In genomic region chr2:227480528-227480927, GRCh38 we compare ENCODE assay signal across 10 cellular contexts. TPM values are rescaled to one million over a fixed set of nuclear protein-coding genes. Genes with fewer than 3 reads are reported as not detected.
DNase-seq lines count a peak whose midpoint lies in the region; ATAC-seq and TF ChIP-seq lines count a peak whose summit lies in the region.
"Had no signal": no experiment of that assay in that cellular context is flagged by ENCODE, and none has a peak within 500 bp of the region (broad histone marks: within the 10 kb centered on the region; RNA-seq: fewer than 3 reads in every experiment).

No MANE protein-coding gene starts in this region.

- DNase-seq in activated naive CD4-positive, alpha-beta T cell treated with anti-CD3 and anti-CD28 coated beads for 36 hours: peak; percentile 36
- no peak for DNase-seq in activated naive CD4-positive, alpha-beta T cell treated with Interleukin-2 at 50 U/mL for 16 hours
- peak; percentile 46 for DNase-seq in activated CD8-positive, alpha-beta T cell treated with anti-CD3 and anti-CD28 coated beads for 36 hours
- DNase-seq in stimulated activated naive CD8-positive, alpha-beta T cell treated with anti-CD3 and anti-CD28 coated beads, Interleukin-15, amount 100 ng/mL, for 72 hours: no peak
- DNase-seq in AG08396 (ENCODE audit: low spot score) (no peak), SW 1271 (lab: John Stamatoyannopoulos, UW) (no peak), NCI-H1436 (lab: John Stamatoyannopoulos, UW) (no peak)
- DNase-seq: mesendoderm, upper lobe of left lung had no signal

- POLR2A ChIA-PET in activated CD8-positive, alpha-beta T cell treated with anti-CD3 and anti-CD28 coated beads for 36 hours (lab: Charles Lee): interaction anchor here (2.7 kb wide), 1 partner anchor 15 kb away, joined by 15 read pairs; no protein-coding TSS in a partner anchor

- CTCF ChIA-PET in activated naive CD4-positive, alpha-beta T cell treated with anti-CD3 and anti-CD28 coated beads for 36 hours (lab: Charles Lee): interaction anchor here (0.6 to 1.9 kb wide), 12 partner anchors 9 to 285 kb away, joined by 3 to 16 read pairs (median 4); no protein-coding TSS in a partner anchor
- CTCF ChIA-PET in activated CD8-positive, alpha-beta T cell treated with anti-CD3 and anti-CD28 coated beads for 36 hours (lab: Charles Lee): interaction anchor here (0.7 to 1.9 kb wide), 13 partner anchors 13 to 285 kb away, joined by 3 to 11 read pairs (median 4); no protein-coding TSS in a partner anchor

- H3K4me1 Mint-ChIP-seq in activated naive CD4-positive, alpha-beta T cell treated with anti-CD3 and anti-CD28 coated beads for 36 hours (ENCODE audit: low read depth): peaks cover 81% of the 10 kb centered on the region
- peaks cover 72% of the 10 kb centered on the region for H3K4me1 Mint-ChIP-seq in activated CD8-positive, alpha-beta T cell treated with anti-CD3 and anti-CD28 coated beads for 36 hours (ENCODE audit: low read depth)
- peaks cover 90% of the 10 kb centered on the region for H3K4me1 Mint-ChIP-seq in stimulated activated naive CD8-positive, alpha-beta T cell treated with anti-CD3 and anti-CD28 coated beads, Interleukin-15, amount 100 ng/mL, for 72 hours

- peak overlapping the region; percentile 2 for H3K4me3 Mint-ChIP-seq in activated naive CD4-positive, alpha-beta T cell treated with anti-CD3 and anti-CD28 coated beads for 36 hours
- H3K4me3 Mint-ChIP-seq in activated CD8-positive, alpha-beta T cell treated with anti-CD3 and anti-CD28 coated beads for 36 hours: peak overlapping the region; percentile 42
- H3K4me3 Mint-ChIP-seq in stimulated activated naive CD8-positive, alpha-beta T cell treated with anti-CD3 and anti-CD28 coated beads, Interleukin-15, amount 100 ng/mL, for 72 hours: peak overlapping the region; percentile 36 to 73

- H3K27ac Mint-ChIP-seq in activated naive CD4-positive, alpha-beta T cell treated with anti-CD3 and anti-CD28 coated beads for 36 hours: peak overlapping the region; percentile 82
- H3K27ac Mint-ChIP-seq in activated CD8-positive, alpha-beta T cell treated with anti-CD3 and anti-CD28 coated beads for 36 hours: peak overlapping the region; percentile 73
- H3K27ac Mint-ChIP-seq in stimulated activated naive CD8-positive, alpha-beta T cell treated with anti-CD3 and anti-CD28 coated beads, Interleukin-15, amount 100 ng/mL, for 72 hours: peak overlapping the region in 1 of 2 donors; percentile 52

- no peaks in the 10 kb centered on the region for H3K27me3 Mint-ChIP-seq in activated naive CD4-positive, alpha-beta T cell treated with anti-CD3 and anti-CD28 coated beads for 36 hours (ENCODE audit: low read depth)
- no peaks in the 10 kb centered on the region for H3K27me3 Mint-ChIP-seq in activated CD8-positive, alpha-beta T cell treated with anti-CD3 and anti-CD28 coated beads for 36 hours
- no peaks in the 10 kb centered on the region for H3K27me3 Mint-ChIP-seq in stimulated activated naive CD8-positive, alpha-beta T cell treated with anti-CD3 and anti-CD28 coated beads, Interleukin-15, amount 100 ng/mL, for 72 hours

- intact Hi-C loops in activated naive CD4-positive, alpha-beta T cell treated with anti-CD3 and anti-CD28 coated beads for 36 hours (cut with micrococcal nuclease): loop anchor here (1.0 to 5.0 kb wide), 5 partner anchors 8 to 382 kb away; partner anchors contain the start of gene AGFG1
- intact Hi-C loops in activated CD8-positive, alpha-beta T cell treated with anti-CD3 and anti-CD28 coated beads for 36 hours (cut with micrococcal nuclease): loop anchor here (5.0 to 10.0 kb wide), 2 partner anchors 47 to 284 kb away; no protein-coding TSS in a partner anchor

- TF ChIP-seq CTCF in activated CD8-positive, alpha-beta T cell treated with anti-CD3 and anti-CD28 coated beads for 36 hours (IDR thresholded peaks at IDR 0.05): peak; percentile 2

- H3K9me3 Mint-ChIP-seq in activated naive CD4-positive, alpha-beta T cell treated with anti-CD3 and anti-CD28 coated beads for 36 hours: peaks cover 3% of the 10 kb centered on the region
- H3K9me3 Mint-ChIP-seq in activated CD8-positive, alpha-beta T cell treated with anti-CD3 and anti-CD28 coated beads for 36 hours: peaks cover under 1% of the 10 kb centered on the region
- no peaks in the 10 kb centered on the region for H3K9me3 Mint-ChIP-seq in stimulated activated naive CD8-positive, alpha-beta T cell treated with anti-CD3 and anti-CD28 coated beads, Interleukin-15, amount 100 ng/mL, for 72 hours

- peak; percentile 42 for ATAC-seq in HG02840 (IDR thresholded peaks at IDR 0.05; ENCODE audit: low FRiP score, unreplicated experiment)
- ATAC-seq in activated CD8-positive, alpha-beta T cell treated with anti-CD3 and anti-CD28 coated beads for 36 hours: peak; percentile 68
- peak; percentile 81 for ATAC-seq in stimulated activated naive CD8-positive, alpha-beta T cell treated with anti-CD3 and anti-CD28 coated beads, Interleukin-15, amount 100 ng/mL, for 72 hours

- peaks cover 21% of the 10 kb centered on the region for H3K36me3 Mint-ChIP-seq in activated naive CD4-positive, alpha-beta T cell treated with anti-CD3 and anti-CD28 coated beads for 36 hours (ENCODE audit: low read depth)
- peaks cover 27% of the 10 kb centered on the region for H3K36me3 Mint-ChIP-seq in activated CD8-positive, alpha-beta T cell treated with anti-CD3 and anti-CD28 coated beads for 36 hours (ENCODE audit: low read depth)

RNA-seq across cellular contexts. Expression of gene AGFG1, which starts 8.6 kb away (rescaled TPM):
- 100 to 1,000 TPM; 153 to 157 TPM for total RNA-seq in activated naive CD4-positive, alpha-beta T cell treated with anti-CD3 and anti-CD28 coated beads for 36 hours
- total RNA-seq in activated CD8-positive, alpha-beta T cell treated with anti-CD3 and anti-CD28 coated beads for 36 hours: 100 to 1,000 TPM; 117 to 119 TPM

Comparison
In these comparisons a context has a peak if more than half of its experiments do, and no peak if none do; other contexts are left out.
1. DNase-seq: peak in activated naive CD4-positive, alpha-beta T cell treated with anti-CD3 and anti-CD28 coated beads for 36 hours (single experiment) and activated CD8-positive, alpha-beta T cell treated with anti-CD3 and anti-CD28 coated beads for 36 hours (single experiment); none in activated naive CD4-positive, alpha-beta T cell treated with Interleukin-2 at 50 U/mL for 16 hours (single experiment), stimulated activated naive CD8-positive, alpha-beta T cell treated with anti-CD3 and anti-CD28 coated beads, Interleukin-15, amount 100 ng/mL, for 72 hours (0 of 2), AG08396 (single experiment), SW 1271 (0 of 2) and NCI-H1436 (single experiment).
2. H3K4me3 Mint-ChIP-seq: peak in every context shown above with its lines; median percentile 54 in stimulated activated naive CD8-positive, alpha-beta T cell treated with anti-CD3 and anti-CD28 coated beads, Interleukin-15, amount 100 ng/mL, for 72 hours; 42 in activated CD8-positive, alpha-beta T cell treated with anti-CD3 and anti-CD28 coated beads for 36 hours; 2 in activated naive CD4-positive, alpha-beta T cell treated with anti-CD3 and anti-CD28 coated beads for 36 hours.
3. Peak in every context shown above with its lines, with median percentiles within 50 percentile points of each other: ATAC-seq.